In genomic region chr6:33490198-33490597, GRCh38 we compare ENCODE assay signal across 13 cellular contexts. TPM values are rescaled to one million over a fixed set of nuclear protein-coding genes. Genes with fewer than 3 reads are reported as not detected.
DNase-seq lines count a peak whose midpoint lies in the region; ATAC-seq and TF ChIP-seq lines count a peak whose summit lies in the region.
"Had no signal": no experiment of that assay in that cellular context is flagged by ENCODE, and none has a peak within 500 bp of the region (broad histone marks: within the 10 kb centered on the region; RNA-seq: fewer than 3 reads in every experiment).

No MANE protein-coding gene starts in this region.

- no peak for TF ChIP-seq POLR2A in ovary (IDR thresholded peaks at IDR 0.05)

- H3K36me3 ChIP-seq in HEK293 (ENCODE audit: control insufficient read depth in 2 of 2, insufficient read depth in 1 of 2, low read length in 2 of 2) (no peaks in the 10 kb centered on the region), hepatocyte (replicated peaks; ENCODE audit: insufficient read depth, low read depth) (no peaks in the 10 kb centered on the region), ovary (no peaks in the 10 kb centered on the region)
- H3K36me3 ChIP-seq: SJSA1, spleen had no signal

- POLR2A ChIA-PET in HEK293 (lab: Yijun Ruan, JAX): interaction anchor here (1.9 kb wide), 1 partner anchor 36 kb away, joined by 6 read pairs; the partner anchor contains the start of gene ZBTB9

- H3K27ac ChIP-seq in HEK293 (ENCODE audit: extremely low read depth, low read depth, low read length): no peak overlapping the region
- no peak overlapping the region for H3K27ac ChIP-seq in hepatocyte
- H3K27ac ChIP-seq in ovary: no peak overlapping the region
- no peak overlapping the region for H3K27ac ChIP-seq in coronary artery
- H3K27ac ChIP-seq: SJSA1, spleen, testis had no signal

- DNase-seq in DMS53 (lab: John Stamatoyannopoulos, UW) (peak; percentile 88), RPMI8226 (peak; percentile 40), hepatocyte (ENCODE audit: low spot score) (peak; percentile 47), ovary (no peak), coronary artery (ENCODE audit: low spot score) (no peak)
- DNase-seq: CD8-positive, alpha-beta memory T cell; cortex of kidney; NCI-H524 treated with DMSO at 0.1 percent for 48 hours; spleen; testis had no signal

- H3K27me3 ChIP-seq in hepatocyte (no peaks in the 10 kb centered on the region), ovary (no peaks in the 10 kb centered on the region)
- H3K27me3 ChIP-seq: testis had no signal

- intact Hi-C loops in ovary (cut with DNase I): no loop called here

- peak; percentile 13; the same call in 1 of the 2 replicates for TF ChIP-seq CTCF in HEK293 (tag by site-specific recombination; IDR thresholded peaks at IDR 0.05)
- peak; percentile 9 for TF ChIP-seq CTCF in hepatocyte (IDR thresholded peaks at IDR 0.05; ENCODE audit: poor library complexity)
- TF ChIP-seq CTCF in ovary (IDR thresholded peaks at IDR 0.05): no peak
- no peak for TF ChIP-seq CTCF in coronary artery (IDR thresholded peaks at IDR 0.05)

- H3K9me3 ChIP-seq in HEK293 (ENCODE audit: control insufficient read depth, insufficient read depth, low read depth, low read length) (no peaks in the 10 kb centered on the region), hepatocyte (ENCODE audit: low read depth) (no peaks in the 10 kb centered on the region), ovary (no peaks in the 10 kb centered on the region)
- H3K9me3 ChIP-seq: SJSA1, spleen, testis had no signal

- H2AFZ ChIP-seq in hepatocyte: no peak overlapping the region

- CTCF ChIA-PET in HEK293 (lab: Yijun Ruan, JAX): interaction anchor here (0.7 to 1.3 kb wide), 2 partner anchors 64 to 210 kb away, joined by 3 read pairs; no protein-coding TSS in a partner anchor

- no peak for TF ChIP-seq EP300 in ovary (IDR thresholded peaks at IDR 0.05)

- no peaks in the 10 kb centered on the region for H4K20me1 ChIP-seq in hepatocyte (ENCODE audit: insufficient read depth, poor library complexity, severe bottlenecking)

- no peaks in the 10 kb centered on the region for H3K9me2 ChIP-seq in hepatocyte (replicated peaks; ENCODE audit: insufficient read depth)

- H3K4me2 ChIP-seq in hepatocyte: no peak overlapping the region

- H3K79me2 ChIP-seq in hepatocyte: no peaks in the 10 kb centered on the region

- ATAC-seq in GM21619 (IDR thresholded peaks at IDR 0.05; ENCODE audit: unreplicated experiment): no peak

- WGBS in hepatocyte (ENCODE audit: low lambda C conversion rate, missing lambda C conversion rate): 60% methylated on average over 3 of the region's 3 CpGs
- 54 to 56% (median 56%) methylated on average over 3 of the region's 3 CpGs for WGBS in ovary, 3 donors

- H3K4me3 ChIP-seq in HEK293 (ENCODE audit: low read depth, low read length) (no peak overlapping the region), hepatocyte (no peak overlapping the region), ovary (no peak overlapping the region), coronary artery (no peak overlapping the region)
- H3K4me3 ChIP-seq: SJSA1, spleen, testis had no signal

- no peaks in the 10 kb centered on the region for H3K4me1 ChIP-seq in HEK293 (ENCODE audit: control insufficient read depth, insufficient read depth, low read length)
- H3K4me1 ChIP-seq in hepatocyte (ENCODE audit: insufficient read depth): no peaks in the 10 kb centered on the region
- H3K4me1 ChIP-seq in ovary (ENCODE audit: insufficient read depth): no peaks in the 10 kb centered on the region
- H3K4me1 ChIP-seq: SJSA1, spleen, testis had no signal

TF ChIP-seq in HEK293, 187 proteins besides CTCF, POLR2A, EP300 and RAD21:
- TF ChIP-seq ZNF777 (tag by site-specific recombination; IDR thresholded peaks at IDR 0.05; ENCODE audit: borderline replicate concordance) (no peak), ZNF175 (tag by site-specific recombination; IDR thresholded peaks at IDR 0.05) (no peak), TCF7L2 (IDR thresholded peaks at IDR 0.05; ENCODE audit: borderline replicate concordance, low read depth, low read length) (no peak), ZNF121 (tag by site-specific recombination; IDR thresholded peaks at IDR 0.05) (0 out of 2 replicates have a peak, but pooled peaks have one; percentile 10), ZNF433 (tag by site-specific recombination; IDR thresholded peaks at IDR 0.05; ENCODE audit: low read depth) (no peak)
- TF ChIP-seq, protein P1, sequence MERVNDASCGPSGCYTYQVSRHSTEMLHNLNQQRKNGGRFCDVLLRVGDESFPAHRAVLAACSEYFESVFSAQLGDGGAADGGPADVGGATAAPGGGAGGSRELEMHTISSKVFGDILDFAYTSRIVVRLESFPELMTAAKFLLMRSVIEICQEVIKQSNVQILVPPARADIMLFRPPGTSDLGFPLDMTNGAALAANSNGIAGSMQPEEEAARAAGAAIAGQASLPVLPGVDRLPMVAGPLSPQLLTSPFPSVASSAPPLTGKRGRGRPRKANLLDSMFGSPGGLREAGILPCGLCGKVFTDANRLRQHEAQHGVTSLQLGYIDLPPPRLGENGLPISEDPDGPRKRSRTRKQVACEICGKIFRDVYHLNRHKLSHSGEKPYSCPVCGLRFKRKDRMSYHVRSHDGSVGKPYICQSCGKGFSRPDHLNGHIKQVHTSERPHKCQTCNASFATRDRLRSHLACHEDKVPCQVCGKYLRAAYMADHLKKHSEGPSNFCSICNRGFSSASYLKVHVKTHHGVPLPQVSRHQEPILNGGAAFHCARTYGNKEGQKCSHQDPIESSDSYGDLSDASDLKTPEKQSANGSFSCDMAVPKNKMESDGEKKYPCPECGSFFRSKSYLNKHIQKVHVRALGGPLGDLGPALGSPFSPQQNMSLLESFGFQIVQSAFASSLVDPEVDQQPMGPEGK (tag by site-specific recombination; IDR thresholded peaks at IDR 0.05): no peak

RNA-seq across cellular contexts. Expression of gene ZBTB9, which starts 35.8 kb away (rescaled TPM):
- total RNA-seq in hepatocyte (5.1 and 6.2 TPM in 2 replicates), ovary (10 to 100 TPM in 3 of 7 donors, 1 to 10 TPM in 4; 2.4 to 13.5 (median 8.8) TPM)
- polyA plus RNA-seq in hepatocyte (5.0 and 6.7 TPM in 2 replicates), ovary (10 to 100 TPM in 1 of 2 donors, 1 to 10 TPM in 1; 5.5 to 10.8 TPM)

Comparison
In these comparisons a context has a peak if more than half of its experiments do, and no peak if none do; other contexts are left out.
1. DNase-seq: peak in DMS53 (single experiment), RPMI8226 (single experiment) and hepatocyte (single experiment); none in ovary (0 of 5) and coronary artery (single experiment).
2. CTCF ChIP-seq: peak in HEK293 (single experiment) and hepatocyte (single experiment); none in ovary (0 of 3) and coronary artery (single experiment).